ENCODE assay signal across 10 cellular contexts in the genomic region with DNA sequence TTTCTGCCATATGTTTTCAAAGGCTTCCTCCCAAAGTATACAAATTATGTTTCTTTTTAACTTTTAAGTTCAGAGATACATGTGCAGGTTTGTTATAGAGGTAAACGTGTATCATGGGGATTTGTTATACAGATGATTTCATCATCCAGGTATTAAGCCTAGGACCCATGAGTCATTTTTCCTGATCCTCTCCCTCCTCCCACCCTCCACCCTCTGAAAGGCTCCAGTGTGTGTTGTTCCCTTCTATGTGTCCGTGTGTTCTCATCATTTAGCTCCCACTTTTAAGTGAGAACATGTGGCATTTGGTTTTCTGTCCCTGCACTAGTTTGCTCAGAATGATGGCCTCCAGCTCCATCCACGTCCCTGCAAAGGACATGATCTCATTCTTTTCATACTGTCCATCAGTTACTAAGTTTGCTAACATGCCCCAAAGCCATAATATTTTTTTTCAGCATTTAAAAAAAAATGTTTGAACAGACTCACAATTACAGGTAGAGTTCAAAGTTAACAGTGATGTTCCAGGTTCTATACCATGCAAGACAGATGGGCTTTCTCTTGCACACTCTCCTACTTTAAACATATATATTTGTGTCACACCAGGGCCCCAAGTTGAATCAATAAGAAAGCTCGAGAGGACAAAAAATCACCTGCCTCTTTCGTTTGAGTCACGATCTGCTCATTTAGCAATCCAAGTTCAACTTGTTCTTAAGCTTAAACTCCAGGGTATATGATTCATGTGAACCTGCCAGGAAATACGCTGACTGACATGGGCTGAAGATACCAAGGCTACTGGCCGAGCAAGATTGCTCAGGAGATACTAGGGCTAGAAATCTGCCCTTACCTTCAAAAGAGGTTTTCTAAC.
DNase-seq lines count a peak whose midpoint lies in the region; ATAC-seq and TF ChIP-seq lines count a peak whose summit lies in the region.
"Had no signal": no experiment of that assay in that cellular context is flagged by ENCODE, and none has a peak within 500 bp of the region (broad histone marks: within the 10 kb centered on the region; RNA-seq: fewer than 3 reads in every experiment).

No MANE protein-coding gene starts in this region.

- H3K27me3 ChIP-seq in kidney epithelial cell (ENCODE audit: control insufficient read depth, insufficient read depth, low read length), result no peaks in the 10 kb centered on the region
- H3K27me3 ChIP-seq: sigmoid colon had no signal

- TF ChIP-seq CTCF in kidney epithelial cell (IDR thresholded peaks at IDR 0.05; ENCODE audit: insufficient read depth, low read length, poor library complexity, severe bottlenecking), result no peak

- DNase-seq in A172 (ENCODE audit: low spot score), result peak; percentile 67
- peak; percentile 73 for DNase-seq in HT-29 (ENCODE audit: low spot score)
- peak; percentile 82 for DNase-seq in kidney epithelial cell (ENCODE audit: low read depth)
- DNase-seq in stimulated activated CD8-positive, alpha-beta memory T cell treated with anti-CD3 and anti-CD28 coated beads, Interleukin-4, amount 100 ng/mL, for 48 hours, result no peak
- DNase-seq in iPS-NIHi11 (ENCODE audit: low spot score), result no peak
- DNase-seq in activated naive CD4-positive, alpha-beta T cell treated with Interleukin-2 at 50 U/mL for 16 hours, result no peak
- DNase-seq in NCI-H774 (lab: John Stamatoyannopoulos, UW), result no peak
- DNase-seq: anterior cingulate cortex, sigmoid colon had no signal

- H3K4me1 Mint-ChIP-seq in activated T-helper 17 cell treated with anti-CD3 and anti-CD28 coated beads, Interleukin-2, amount 50 U/mL, for 72 hours, result no peaks in the 10 kb centered on the region

- H3K36me3 ChIP-seq in kidney epithelial cell (ENCODE audit: control insufficient read depth, insufficient read depth, low read length), result no peaks in the 10 kb centered on the region
- H3K36me3 ChIP-seq: sigmoid colon had no signal

- ATAC-seq in activated T-helper 17 cell treated with anti-CD3 and anti-CD28 coated beads, Interleukin-2, amount 50 U/mL, for 72 hours (replicated peaks), result peak; percentile 60

- no peak overlapping the region for H3K4me3 ChIP-seq in kidney epithelial cell (ENCODE audit: low read depth, low read length)
- H3K4me3 ChIP-seq: sigmoid colon had no signal

- no peaks in the 10 kb centered on the region for H3K36me3 Mint-ChIP-seq in activated T-helper 17 cell treated with anti-CD3 and anti-CD28 coated beads, Interleukin-2, amount 50 U/mL, for 72 hours (ENCODE audit: low read depth)

- H3K4me3 Mint-ChIP-seq in activated T-helper 17 cell treated with anti-CD3 and anti-CD28 coated beads, Interleukin-2, amount 50 U/mL, for 72 hours, result peak overlapping the region; percentile 38

- no peaks in the 10 kb centered on the region for H3K27me3 Mint-ChIP-seq in activated T-helper 17 cell treated with anti-CD3 and anti-CD28 coated beads, Interleukin-2, amount 50 U/mL, for 72 hours

- no peaks in the 10 kb centered on the region for H3K9me3 Mint-ChIP-seq in activated T-helper 17 cell treated with anti-CD3 and anti-CD28 coated beads, Interleukin-2, amount 50 U/mL, for 72 hours

- H3K27ac Mint-ChIP-seq in activated T-helper 17 cell treated with anti-CD3 and anti-CD28 coated beads, Interleukin-2, amount 50 U/mL, for 72 hours, result peak overlapping the region; percentile 80

Comparison
In these comparisons a context has a peak if more than half of its experiments do, and no peak if none do; other contexts are left out.
1. DNase-seq: peak in A172 (single experiment), HT-29 (single experiment) and kidney epithelial cell (single experiment); none in stimulated activated CD8-positive, alpha-beta memory T cell treated with anti-CD3 and anti-CD28 coated beads, Interleukin-4, amount 100 ng/mL, for 48 hours (single experiment), iPS-NIHi11 (single experiment), activated naive CD4-positive, alpha-beta T cell treated with Interleukin-2 at 50 U/mL for 16 hours (single experiment) and NCI-H774 (single experiment).